Comparison of ENCODE assay signal across 8 cellular contexts in genomic region chr10:1109795-1110673, GRCh38. TPM values are rescaled to one million over a fixed set of nuclear protein-coding genes. Genes with fewer than 3 reads are reported as not detected.
DNase-seq lines count a peak whose midpoint lies in the region; ATAC-seq, FAIRE-seq and TF ChIP-seq lines count a peak whose summit lies in the region.

No MANE protein-coding gene starts in this region.

- no peak overlapping the region for H2AFZ ChIP-seq in DND-41 (ENCODE audit: low read depth, low read length)

- ATAC-seq in DND-41 (ENCODE audit: insufficient read depth, low read depth) (peak; percentile 80), T-helper 17 cell (peak; percentile 96)

- DNase-seq in DND-41 (peak; percentile 70), GM20000 (ENCODE audit: low spot score) (peak; percentile 81), HTR-8/SVneo (ENCODE audit: insufficient read length, low spot score) (peak; percentile 91), T-helper 17 cell (peak; percentile 53 to 63 (median 56)), amniotic epithelial cell (ENCODE audit: low read depth) (peak; percentile 88), iPS-NIHi11 (ENCODE audit: low spot score) (peak; percentile 84), ureter (ENCODE audit: low spot score) (no peak)
- DNase-seq in stimulated activated CD4-positive, alpha-beta T cell treated with anti-CD3 and anti-CD28 coated beads, Interleukin-15, amount 100 ng/mL, for 24 hours, result peak; percentile 84

- no peak overlapping the region for H3K4me2 ChIP-seq in DND-41 (ENCODE audit: insufficient read depth, low read length)

- H3K27ac Mint-ChIP-seq in T-helper 17 cell, result peak overlapping the region; percentile 99

- peak overlapping the region; percentile 26; the same call in 1 of the 2 replicates for H3K27ac ChIP-seq in DND-41 (ENCODE audit: low read length)

- H3K27me3 ChIP-seq in DND-41 (ENCODE audit: insufficient read depth, low read length, poor library complexity), result no peaks in the 10 kb centered on the region

- TF ChIP-seq CTCF in DND-41 (IDR thresholded peaks at IDR 0.05; ENCODE audit: borderline replicate concordance, extremely low read depth, low read length, poor library complexity, severe bottlenecking), result peak; percentile 88
- peak; percentile 58 for TF ChIP-seq CTCF in GM20000 (IDR thresholded peaks at IDR 0.05; ENCODE audit: extremely low read depth, missing control alignments)

- H3K36me3 ChIP-seq in DND-41 (ENCODE audit: insufficient read depth, low read length), result peaks cover 92% of the 10 kb centered on the region

- peaks cover 10% of the 10 kb centered on the region; the same call in 1 of the 2 replicates for H4K20me1 ChIP-seq in DND-41 (ENCODE audit: insufficient read depth, low read length)

- H3K4me1 ChIP-seq in DND-41 (ENCODE audit: insufficient read depth, low read length), result peaks cover 17% of the 10 kb centered on the region

- H3K79me2 ChIP-seq in DND-41 (ENCODE audit: insufficient read depth, low read length), result peaks cover 16% of the 10 kb centered on the region

- peak; percentile 89 for FAIRE-seq in HTR-8/SVneo (lab: Jason Lieb, UNC)

- H3K9me3 ChIP-seq in DND-41 (ENCODE audit: insufficient read depth, low read length, severe bottlenecking) (no peaks in the 10 kb centered on the region), T-helper 17 cell (ENCODE audit: control insufficient read depth, low read length, poor library complexity, severe bottlenecking) (no peaks in the 10 kb centered on the region)

- H3K27me3 Mint-ChIP-seq in T-helper 17 cell, result no peaks in the 10 kb centered on the region

- H3K4me1 Mint-ChIP-seq in T-helper 17 cell, result peaks cover 28% of the 10 kb centered on the region

- H3K36me3 Mint-ChIP-seq in T-helper 17 cell (ENCODE audit: low read depth), result peaks cover 17% of the 10 kb centered on the region

- H3K4me3 Mint-ChIP-seq in T-helper 17 cell, result peak overlapping the region; percentile 89

- no peak overlapping the region for H3K9ac ChIP-seq in DND-41 (ENCODE audit: low read depth, low read length)

- H3K4me3 ChIP-seq in DND-41 (ENCODE audit: low read depth in 1 of 2, low read length in 2 of 2), result no peak overlapping the region

RNA-seq across cellular contexts. Expression of gene WDR37, which starts 53.8 kb away (rescaled TPM):
- total RNA-seq in T-helper 17 cell (10 to 100 TPM; 23.6 to 29.7 TPM), ureter (24.1 TPM)
